In genomic region chr16:8481810-8482209, GRCh38 we compare ENCODE assay signal across 34 cellular contexts.
"Had no signal": no experiment of that assay in that cellular context is flagged by ENCODE, and none has a peak within 500 bp of the region (broad histone marks: within the 10 kb centered on the region; RNA-seq: fewer than 3 reads in every experiment).

No MANE protein-coding gene starts in this region.

- H3K79me2 ChIP-seq: hepatocyte had no signal

- H3K27ac Mint-ChIP-seq: activated B cell treated with CpG ODN at 0.5 μM for 24 hours; activated CD4-positive, alpha-beta memory T cell treated with anti-CD3 and anti-CD28 coated beads for 36 hours; activated CD8-positive, alpha-beta memory T cell treated with anti-CD3 and anti-CD28 coated beads, Interleukin-2, amount 10 ng/mL, durations not matched to agents 7 days and 5 days; activated CD8-positive, alpha-beta T cell treated with anti-CD3 and anti-CD28 coated beads, Interleukin-2, amount 10 ng/mL, durations not matched to agents 7 days and 5 days; activated naive CD4-positive, alpha-beta T cell treated with anti-CD3 and anti-CD28 coated beads for 36 hours; activated naive CD4-positive, alpha-beta T cell treated with anti-CD3 and anti-CD28 coated beads, Interleukin-2, amount 50 U/mL, for 24 hours; activated naive CD8-positive, alpha-beta T cell treated with anti-CD3 and anti-CD28 coated beads for 36 hours; activated naive CD8-positive, alpha-beta T cell treated with anti-CD3 and anti-CD28 coated beads, Interleukin-2, amount 50 U/mL, for 24 hours; activated T-helper 1 cell treated with anti-CD3 and anti-CD28 coated beads, Interleukin-12 subunit alpha, Interleukin-12 subunit beta, Interleukin-2, Interleukin-4 antibody, amounts not matched to agents 30 ng/mL and 10 ng/mL and 1 ng/mL, durations not matched to agents 14 hours and 24 hours and 36 hours; activated T-helper 2 cell treated with anti-CD3 and anti-CD28 coated beads, Interferon-gamma antibody, Interleukin-2, Interleukin-4, amounts not matched to agents 10 μg/mL and 5 μg/mL and 100 μg/mL, durations not matched to agents 14 hours and 24 hours and 36 hours; brain; T-helper 2 cell treated with Interferon-gamma antibody and Interleukin-4, amounts not matched to agents 5 μg/mL and 100 μg/mL, for 36 hours had no signal

- DNase-seq: activated B cell treated with CpG ODN at 0.5 μM for 24 hours; activated CD4-positive, alpha-beta memory T cell treated with anti-CD3 and anti-CD28 coated beads for 36 hours; activated CD4-positive, alpha-beta T cell treated with anti-CD3 and anti-CD28 coated beads for 48 hours; activated CD8-positive, alpha-beta memory T cell treated with anti-CD3 and anti-CD28 coated beads, Interleukin-2, amount 10 ng/mL, durations not matched to agents 7 days and 5 days; activated CD8-positive, alpha-beta memory T cell treated with anti-CD3 and anti-CD28 coated beads, Interleukin-2, amount 50 U/mL, for 4 hours; activated CD8-positive, alpha-beta T cell treated with anti-CD3 and anti-CD28 coated beads, Interleukin-2, amount 10 ng/mL, durations not matched to agents 7 days and 5 days; activated effector memory CD4-positive, alpha-beta T cell treated with anti-CD3 and anti-CD28 coated beads, Interleukin-2, amount 50 U/mL, for 16 hours; activated naive CD4-positive, alpha-beta T cell treated with anti-CD3 and anti-CD28 coated beads for 36 hours; activated naive CD8-positive, alpha-beta T cell treated with anti-CD3 and anti-CD28 coated beads for 36 hours; activated naive CD8-positive, alpha-beta T cell treated with anti-CD3 and anti-CD28 coated beads, Interleukin-2, amount 50 U/mL, for 24 hours; activated T-cell treated with anti-CD3 and anti-CD28 coated beads, Interleukin-2, amount 50 U/mL, for 1 hour; activated T-cell treated with anti-CD3 and anti-CD28 coated beads, Interleukin-2, amount 50 U/mL, for 48 hours; adrenal gland; central memory CD4-positive, alpha-beta T cell; cerebellar nuclear complex; colonic mucosa; effector CD8-positive, alpha-beta T cell; esophagus squamous epithelium; foreskin melanocyte; heart right ventricle; T1000; WERI-Rb-1 had no signal

- H2AFZ ChIP-seq: hepatocyte had no signal

- H3K27me3 ChIP-seq: adrenal gland, ascending aorta, colonic mucosa, esophagus squamous epithelium, gastroesophageal sphincter, hepatocyte had no signal

- H3K4me3 ChIP-seq: adrenal gland, ascending aorta, breast epithelium, cardiac muscle cell, colonic mucosa, esophagus squamous epithelium, gastroesophageal sphincter, heart right ventricle, hepatocyte had no signal

- H3K4me3 Mint-ChIP-seq: activated B cell treated with CpG ODN at 0.5 μM for 24 hours; activated CD4-positive, alpha-beta memory T cell treated with anti-CD3 and anti-CD28 coated beads for 36 hours; activated CD8-positive, alpha-beta memory T cell treated with anti-CD3 and anti-CD28 coated beads, Interleukin-2, amount 10 ng/mL, durations not matched to agents 7 days and 5 days; activated CD8-positive, alpha-beta T cell treated with anti-CD3 and anti-CD28 coated beads, Interleukin-2, amount 10 ng/mL, durations not matched to agents 7 days and 5 days; activated naive CD4-positive, alpha-beta T cell treated with anti-CD3 and anti-CD28 coated beads for 36 hours; activated naive CD4-positive, alpha-beta T cell treated with anti-CD3 and anti-CD28 coated beads, Interleukin-2, amount 50 U/mL, for 24 hours; activated naive CD8-positive, alpha-beta T cell treated with anti-CD3 and anti-CD28 coated beads for 36 hours; activated naive CD8-positive, alpha-beta T cell treated with anti-CD3 and anti-CD28 coated beads, Interleukin-2, amount 50 U/mL, for 24 hours; activated T-helper 1 cell treated with anti-CD3 and anti-CD28 coated beads, Interleukin-12 subunit alpha, Interleukin-12 subunit beta, Interleukin-2, Interleukin-4 antibody, amounts not matched to agents 30 ng/mL and 10 ng/mL and 1 ng/mL, durations not matched to agents 14 hours and 24 hours and 36 hours; brain; T-helper 2 cell treated with Interferon-gamma antibody and Interleukin-4, amounts not matched to agents 5 μg/mL and 100 μg/mL, for 36 hours had no signal

- H3K9me3 Mint-ChIP-seq: activated CD4-positive, alpha-beta memory T cell treated with anti-CD3 and anti-CD28 coated beads for 36 hours; activated naive CD4-positive, alpha-beta T cell treated with anti-CD3 and anti-CD28 coated beads for 36 hours; activated naive CD8-positive, alpha-beta T cell treated with anti-CD3 and anti-CD28 coated beads for 36 hours; activated naive CD8-positive, alpha-beta T cell treated with anti-CD3 and anti-CD28 coated beads, Interleukin-2, amount 50 U/mL, for 24 hours; activated T-helper 1 cell treated with anti-CD3 and anti-CD28 coated beads, Interleukin-12 subunit alpha, Interleukin-12 subunit beta, Interleukin-2, Interleukin-4 antibody, amounts not matched to agents 30 ng/mL and 10 ng/mL and 1 ng/mL, durations not matched to agents 14 hours and 24 hours and 36 hours; activated T-helper 2 cell treated with anti-CD3 and anti-CD28 coated beads, Interferon-gamma antibody, Interleukin-2, Interleukin-4, amounts not matched to agents 10 μg/mL and 5 μg/mL and 100 μg/mL, durations not matched to agents 14 hours and 24 hours and 36 hours; T-helper 2 cell treated with Interferon-gamma antibody and Interleukin-4, amounts not matched to agents 5 μg/mL and 100 μg/mL, for 36 hours had no signal

- H3K9me3 ChIP-seq: adrenal gland, ascending aorta, breast epithelium, colonic mucosa, esophagus squamous epithelium, gastroesophageal sphincter, heart right ventricle had no signal

- H3K27ac ChIP-seq: adrenal gland, ascending aorta, breast epithelium, cardiac muscle cell, colonic mucosa, epithelial cell of prostate, esophagus squamous epithelium, gastroesophageal sphincter, heart right ventricle, hepatocyte, WERI-Rb-1 had no signal

- ATAC-seq: activated CD4-positive, CD25-positive, alpha-beta regulatory T cell treated with anti-CD3 and anti-CD28 coated beads, Interleukin-2, amount 50 U/mL, for 24 hours; activated CD8-positive, alpha-beta memory T cell treated with anti-CD3 and anti-CD28 coated beads, Interleukin-2, amount 10 ng/mL, durations not matched to agents 7 days and 5 days; activated CD8-positive, alpha-beta T cell treated with anti-CD3 and anti-CD28 coated beads, Interleukin-2, amount 10 ng/mL, durations not matched to agents 7 days and 5 days; activated naive CD8-positive, alpha-beta T cell treated with anti-CD3 and anti-CD28 coated beads, Interleukin-2, amount 50 U/mL, for 24 hours; gastroesophageal sphincter; heart right ventricle had no signal

- H3K4me1 Mint-ChIP-seq: activated B cell treated with CpG ODN at 0.5 μM for 24 hours; activated CD8-positive, alpha-beta memory T cell treated with anti-CD3 and anti-CD28 coated beads, Interleukin-2, amount 10 ng/mL, durations not matched to agents 7 days and 5 days; activated naive CD4-positive, alpha-beta T cell treated with anti-CD3 and anti-CD28 coated beads, Interleukin-2, amount 50 U/mL, for 24 hours; activated naive CD8-positive, alpha-beta T cell treated with anti-CD3 and anti-CD28 coated beads for 36 hours; activated naive CD8-positive, alpha-beta T cell treated with anti-CD3 and anti-CD28 coated beads, Interleukin-2, amount 50 U/mL, for 24 hours; brain had no signal

- H3K27me3 Mint-ChIP-seq: activated CD4-positive, alpha-beta memory T cell treated with anti-CD3 and anti-CD28 coated beads for 36 hours; activated CD8-positive, alpha-beta memory T cell treated with anti-CD3 and anti-CD28 coated beads, Interleukin-2, amount 10 ng/mL, durations not matched to agents 7 days and 5 days had no signal

- H3K4me1 ChIP-seq: adrenal gland, ascending aorta, breast epithelium, colonic mucosa, esophagus squamous epithelium, gastroesophageal sphincter, heart right ventricle had no signal

- H3K4me2 ChIP-seq: hepatocyte had no signal

- H3K36me3 ChIP-seq: adrenal gland, ascending aorta, breast epithelium, cardiac muscle cell, colonic mucosa, esophagus squamous epithelium, gastroesophageal sphincter, heart right ventricle, WERI-Rb-1 had no signal

- H3K36me3 Mint-ChIP-seq: activated CD4-positive, alpha-beta memory T cell treated with anti-CD3 and anti-CD28 coated beads for 36 hours; activated CD8-positive, alpha-beta memory T cell treated with anti-CD3 and anti-CD28 coated beads, Interleukin-2, amount 10 ng/mL, durations not matched to agents 7 days and 5 days; activated naive CD4-positive, alpha-beta T cell treated with anti-CD3 and anti-CD28 coated beads, Interleukin-2, amount 50 U/mL, for 24 hours; activated naive CD8-positive, alpha-beta T cell treated with anti-CD3 and anti-CD28 coated beads for 36 hours; brain had no signal
